Comparison of ENCODE assay signal across 1 cellular context in genomic region chr22:36613958-36614357, GRCh38.
TF ChIP-seq lines count a peak whose summit lies in the region.

No MANE protein-coding gene starts in this region.

TF ChIP-seq in H1, 55 proteins besides CTCF, POLR2A, EP300 and RAD21:
- TF ChIP-seq TBP (IDR thresholded peaks at IDR 0.05; ENCODE audit: low read depth, low read length): no peak
- TF ChIP-seq TEAD4 (IDR thresholded peaks at IDR 0.05; ENCODE audit: low read depth, low read length): no peak
- no peak for TF ChIP-seq TAF7 (optimal IDR thresholded peaks at IDR 0.05; ENCODE audit: borderline replicate concordance, low read depth, low read length)
- TF ChIP-seq SAP30 (IDR thresholded peaks at IDR 0.05; ENCODE audit: insufficient read depth, insufficient replicate concordance, low read length): no peak
- no peak for TF ChIP-seq CBX5 (IDR thresholded peaks at IDR 0.05; ENCODE audit: low read depth, low read length)
- TF ChIP-seq GABPA (IDR thresholded peaks at IDR 0.05; ENCODE audit: borderline replicate concordance, insufficient read depth, low read length): no peak
- 0 out of 2 replicates have a peak, but pooled peaks have one; percentile 13 for TF ChIP-seq MAX (IDR thresholded peaks at IDR 0.05)
- TF ChIP-seq EGR1 (IDR thresholded peaks at IDR 0.05; ENCODE audit: borderline replicate concordance, low read depth, low read length): no peak
